ENCODE assay signal across 9 cellular contexts in the genomic region with DNA sequence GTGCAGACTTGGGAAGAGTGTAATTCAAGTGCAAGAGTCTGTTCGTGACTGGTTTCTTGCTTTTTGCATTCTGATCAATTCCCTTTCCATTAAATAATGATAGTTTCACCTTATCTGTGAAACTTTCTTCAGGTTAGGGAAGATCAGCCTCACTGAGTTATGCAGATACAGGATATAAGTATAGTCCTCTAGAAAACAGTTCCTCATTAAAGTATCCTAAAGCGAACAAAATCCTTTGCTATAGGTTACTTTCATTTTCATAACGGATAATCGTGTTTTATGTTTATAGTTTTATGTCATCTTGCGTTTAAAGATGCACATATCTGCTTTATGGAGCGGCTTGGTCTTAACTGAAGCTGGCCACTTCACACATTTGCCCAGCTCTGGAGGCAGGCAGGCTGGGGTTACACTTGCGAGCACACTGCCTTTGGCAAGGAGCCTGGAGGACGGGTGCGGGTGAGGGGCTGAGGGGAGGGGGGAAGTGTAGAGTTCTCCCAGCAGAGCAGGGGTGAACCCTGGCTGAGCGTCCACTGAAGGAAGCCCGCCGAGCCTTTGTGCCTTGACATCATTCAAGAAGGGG.
DNase-seq lines count a peak whose midpoint lies in the region; ATAC-seq and TF ChIP-seq lines count a peak whose summit lies in the region.
"Had no signal": no experiment of that assay in that cellular context is flagged by ENCODE, and none has a peak within 500 bp of the region (broad histone marks: within the 10 kb centered on the region; RNA-seq: fewer than 3 reads in every experiment).

No MANE protein-coding gene starts in this region.

- H3K27me3 ChIP-seq in heart right ventricle (peaks cover 0 to 4% (median 0%) of the 10 kb centered on the region in 7 donors), uterus (no peaks in the 10 kb centered on the region)

- intact Hi-C loops in heart right ventricle (cut with DNase I) = loop anchor here in 1 of 10 donors (10.0 kb wide), 1 partner anchor 292 kb away; no protein-coding TSS in a partner anchor
- intact Hi-C loops in Right ventricle myocardium inferior (cut with DNase I) = no loop called here
- intact Hi-C loops in uterus (cut with DNase I; ENCODE audit: low total_unique reads) = no loop called here
- intact Hi-C loops in posterior vena cava (cut with DNase I) = no loop called here

- no peaks in the 10 kb centered on the region for H3K9me3 ChIP-seq in heart right ventricle
- H3K9me3 ChIP-seq in uterus = no peaks in the 10 kb centered on the region

- H3K4me3 ChIP-seq in heart right ventricle (peak overlapping the region in 9 of 10 donors; percentile 4 to 40 (median 30)), uterus (peak overlapping the region; percentile 5 to 32)

- no peak for TF ChIP-seq POLR2A in uterus (IDR thresholded peaks at IDR 0.05)

- ATAC-seq in heart right ventricle (peak in 1 of 8 donors; percentile 39), Right ventricle myocardium inferior (no peak)

- peaks cover 7% of the 10 kb centered on the region for H3K4me1 Mint-ChIP-seq in activated naive CD8-positive, alpha-beta T cell treated with anti-CD3 and anti-CD28 coated beads for 36 hours

- H3K27ac ChIP-seq in heart right ventricle (no peak overlapping the region), uterus (no peak overlapping the region)
- H3K27ac ChIP-seq: VCaP had no signal

- H3K27ac Mint-ChIP-seq in activated naive CD8-positive, alpha-beta T cell treated with anti-CD3 and anti-CD28 coated beads for 36 hours = no peak overlapping the region

- peak overlapping the region; percentile 61 for H3K4me3 Mint-ChIP-seq in activated naive CD8-positive, alpha-beta T cell treated with anti-CD3 and anti-CD28 coated beads for 36 hours

- DNase-seq in heart right ventricle = peak in 1 of 2 donors; percentile 14
- DNase-seq in Right ventricle myocardium inferior (ENCODE audit: missing footprints) = no peak
- DNase-seq in activated naive CD8-positive, alpha-beta T cell treated with anti-CD3 and anti-CD28 coated beads for 36 hours = no peak
- DNase-seq in medulla oblongata (ENCODE audit: extremely low spot score) = peak; percentile 65
- no peak for DNase-seq in uterus
- no peak for DNase-seq in NCI-H446 (lab: John Stamatoyannopoulos, UW)
- no peak for DNase-seq in posterior vena cava (ENCODE audit: low spot score)
- no peak for DNase-seq in NCI-H146 treated with DMSO at 0.1 percent for 48 hours (lab: John Stamatoyannopoulos, UW; ENCODE audit: unreplicated experiment)

- H3K4me1 ChIP-seq in heart right ventricle (peaks cover 0 to 14% (median 0%) of the 10 kb centered on the region in 9 donors), uterus (no peaks in the 10 kb centered on the region)

- WGBS in heart right ventricle, 2 donors = 36 to 41% methylated on average over 12 of the region's 12 CpGs

- no peaks in the 10 kb centered on the region for H3K36me3 ChIP-seq in heart right ventricle
- H3K36me3 ChIP-seq in uterus = no peaks in the 10 kb centered on the region

- H3K9me3 Mint-ChIP-seq in activated naive CD8-positive, alpha-beta T cell treated with anti-CD3 and anti-CD28 coated beads for 36 hours = no peaks in the 10 kb centered on the region

- peaks cover 9% of the 10 kb centered on the region for H3K27me3 Mint-ChIP-seq in activated naive CD8-positive, alpha-beta T cell treated with anti-CD3 and anti-CD28 coated beads for 36 hours

- H3K36me3 Mint-ChIP-seq in activated naive CD8-positive, alpha-beta T cell treated with anti-CD3 and anti-CD28 coated beads for 36 hours = no peaks in the 10 kb centered on the region

- TF ChIP-seq CTCF in heart right ventricle (IDR thresholded peaks at IDR 0.05) (no peak), uterus (IDR thresholded peaks at IDR 0.05) (no peak)
